Comparison of ENCODE assay signal across 1 cellular context in the genomic region with DNA sequence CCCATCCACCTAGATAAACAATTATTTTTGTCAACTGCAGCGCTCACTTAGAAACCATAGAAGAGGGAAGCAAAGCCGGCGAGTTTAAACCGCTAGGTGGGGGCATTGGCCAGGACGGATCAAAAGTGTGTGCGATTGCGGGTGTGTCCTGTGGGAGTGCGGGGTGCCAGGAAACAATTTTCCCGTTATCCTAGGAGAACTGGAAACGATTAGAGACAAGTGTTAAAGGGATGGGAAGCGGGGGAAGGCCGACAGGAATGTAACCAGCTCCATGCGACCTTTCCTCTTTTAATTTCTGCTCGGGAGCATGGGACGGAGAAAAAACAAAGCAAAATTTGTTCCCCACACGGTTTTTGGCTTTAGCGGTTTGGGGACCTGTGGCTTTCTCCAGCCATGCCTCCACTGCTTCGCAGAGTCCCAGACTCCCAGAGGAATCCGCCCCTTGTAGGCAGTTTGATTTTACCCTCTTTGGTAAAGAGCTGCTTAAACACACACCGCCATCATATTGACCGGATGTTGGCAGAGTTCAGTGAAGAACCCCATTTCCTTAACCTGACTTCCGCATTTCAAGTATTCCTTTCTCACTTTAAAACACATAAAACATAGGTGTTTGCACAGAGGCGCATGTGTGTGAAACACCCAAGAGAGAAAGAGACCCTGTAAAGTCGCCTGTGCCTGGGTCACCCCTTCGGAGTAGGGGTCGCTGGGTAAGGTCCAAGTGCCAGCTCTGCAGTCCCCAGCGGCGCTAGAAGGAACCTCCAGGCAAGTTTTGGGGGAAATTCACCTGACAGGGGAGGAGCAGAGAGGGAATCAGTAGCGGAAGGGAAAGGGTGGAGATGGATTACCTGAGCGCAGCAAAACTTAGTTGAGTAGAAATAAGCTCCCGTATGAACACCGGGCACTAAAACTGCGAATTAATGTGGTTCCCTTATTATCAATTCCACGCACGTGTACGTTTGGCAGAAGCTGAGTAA.
TF ChIP-seq lines count a peak whose summit lies in the region.

No MANE protein-coding gene starts in this region.

TF ChIP-seq in GM12878, 131 proteins besides CTCF, POLR2A, EP300 and RAD21 (continued from another document):
- TF ChIP-seq, protein P1, sequence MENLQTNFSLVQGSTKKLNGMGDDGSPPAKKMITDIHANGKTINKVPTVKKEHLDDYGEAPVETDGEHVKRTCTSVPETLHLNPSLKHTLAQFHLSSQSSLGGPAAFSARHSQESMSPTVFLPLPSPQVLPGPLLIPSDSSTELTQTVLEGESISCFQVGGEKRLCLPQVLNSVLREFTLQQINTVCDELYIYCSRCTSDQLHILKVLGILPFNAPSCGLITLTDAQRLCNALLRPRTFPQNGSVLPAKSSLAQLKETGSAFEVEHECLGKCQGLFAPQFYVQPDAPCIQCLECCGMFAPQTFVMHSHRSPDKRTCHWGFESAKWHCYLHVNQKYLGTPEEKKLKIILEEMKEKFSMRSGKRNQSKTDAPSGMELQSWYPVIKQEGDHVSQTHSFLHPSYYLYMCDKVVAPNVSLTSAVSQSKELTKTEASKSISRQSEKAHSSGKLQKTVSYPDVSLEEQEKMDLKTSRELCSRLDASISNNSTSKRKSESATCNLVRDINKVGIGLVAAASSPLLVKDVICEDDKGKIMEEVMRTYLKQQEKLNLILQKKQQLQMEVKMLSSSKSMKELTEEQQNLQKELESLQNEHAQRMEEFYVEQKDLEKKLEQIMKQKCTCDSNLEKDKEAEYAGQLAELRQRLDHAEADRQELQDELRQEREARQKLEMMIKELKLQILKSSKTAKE (IDR thresholded peaks at IDR 0.05; ENCODE audit: low read depth, poor library complexity, severe bottlenecking), result no peak
- TF ChIP-seq IKZF2 (IDR thresholded peaks at IDR 0.05), result peak; percentile 90 to 95
- TF ChIP-seq WRNIP1 (IDR thresholded peaks at IDR 0.05; ENCODE audit: borderline replicate concordance, low read depth, low read length), result no peak
- no peak for TF ChIP-seq ZNF24 (IDR thresholded peaks at IDR 0.05)
- TF ChIP-seq, protein P2, sequence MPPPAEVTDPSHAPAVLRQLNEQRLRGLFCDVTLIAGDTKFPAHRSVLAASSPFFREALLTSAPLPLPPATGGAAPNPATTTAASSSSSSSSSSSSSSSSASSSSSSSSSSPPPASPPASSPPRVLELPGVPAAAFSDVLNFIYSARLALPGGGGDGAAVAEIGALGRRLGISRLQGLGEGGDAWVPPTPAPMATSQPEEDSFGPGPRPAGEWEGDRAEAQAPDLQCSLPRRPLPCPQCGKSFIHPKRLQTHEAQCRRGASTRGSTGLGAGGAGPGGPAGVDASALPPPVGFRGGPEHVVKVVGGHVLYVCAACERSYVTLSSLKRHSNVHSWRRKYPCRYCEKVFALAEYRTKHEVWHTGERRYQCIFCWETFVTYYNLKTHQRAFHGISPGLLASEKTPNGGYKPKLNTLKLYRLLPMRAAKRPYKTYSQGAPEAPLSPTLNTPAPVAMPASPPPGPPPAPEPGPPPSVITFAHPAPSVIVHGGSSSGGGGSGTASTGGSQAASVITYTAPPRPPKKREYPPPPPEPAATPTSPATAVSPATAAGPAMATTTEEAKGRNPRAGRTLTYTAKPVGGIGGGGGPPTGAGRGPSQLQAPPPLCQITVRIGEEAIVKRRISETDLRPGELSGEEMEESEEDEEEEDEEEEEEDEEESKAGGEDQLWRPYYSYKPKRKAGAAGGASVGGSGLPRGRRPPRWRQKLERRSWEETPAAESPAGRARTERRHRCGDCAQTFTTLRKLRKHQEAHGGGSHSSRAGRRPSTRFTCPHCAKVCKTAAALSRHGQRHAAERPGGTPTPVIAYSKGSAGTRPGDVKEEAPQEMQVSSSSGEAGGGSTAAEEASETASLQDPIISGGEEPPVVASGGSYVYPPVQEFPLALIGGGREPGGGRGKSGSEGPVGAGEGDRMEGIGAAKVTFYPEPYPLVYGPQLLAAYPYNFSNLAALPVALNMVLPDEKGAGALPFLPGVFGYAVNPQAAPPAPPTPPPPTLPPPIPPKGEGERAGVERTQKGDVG (CRISPR knock-in tag; IDR thresholded peaks at IDR 0.05), result no peak
- peak; percentile 76 for TF ChIP-seq EED (IDR thresholded peaks at IDR 0.05; ENCODE audit: low read depth)
- peak; percentile 49; the same call in 1 of the 2 replicates for TF ChIP-seq GATAD2B (conservative IDR thresholded peaks at IDR 0.05; ENCODE audit: low read depth)
- TF ChIP-seq HCFC1 (IDR thresholded peaks at IDR 0.05; ENCODE audit: low read length), result no peak
- TF ChIP-seq, protein P3, sequence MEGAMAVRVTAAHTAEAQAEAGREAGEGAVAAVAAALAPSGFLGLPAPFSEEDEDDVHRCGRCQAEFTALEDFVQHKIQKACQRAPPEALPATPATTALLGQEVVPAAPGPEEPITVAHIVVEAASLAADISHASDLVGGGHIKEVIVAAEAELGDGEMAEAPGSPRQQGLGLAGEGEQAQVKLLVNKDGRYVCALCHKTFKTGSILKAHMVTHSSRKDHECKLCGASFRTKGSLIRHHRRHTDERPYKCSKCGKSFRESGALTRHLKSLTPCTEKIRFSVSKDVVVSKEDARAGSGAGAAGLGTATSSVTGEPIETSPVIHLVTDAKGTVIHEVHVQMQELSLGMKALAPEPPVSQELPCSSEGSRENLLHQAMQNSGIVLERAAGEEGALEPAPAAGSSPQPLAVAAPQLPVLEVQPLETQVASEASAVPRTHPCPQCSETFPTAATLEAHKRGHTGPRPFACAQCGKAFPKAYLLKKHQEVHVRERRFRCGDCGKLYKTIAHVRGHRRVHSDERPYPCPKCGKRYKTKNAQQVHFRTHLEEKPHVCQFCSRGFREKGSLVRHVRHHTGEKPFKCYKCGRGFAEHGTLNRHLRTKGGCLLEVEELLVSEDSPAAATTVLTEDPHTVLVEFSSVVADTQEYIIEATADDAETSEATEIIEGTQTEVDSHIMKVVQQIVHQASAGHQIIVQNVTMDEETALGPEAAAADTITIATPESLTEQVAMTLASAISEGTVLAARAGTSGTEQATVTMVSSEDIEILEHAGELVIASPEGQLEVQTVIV (IDR thresholded peaks at IDR 0.05; ENCODE audit: borderline replicate concordance, partially characterized antibody), result peak; percentile 40
- TF ChIP-seq, protein P4, sequence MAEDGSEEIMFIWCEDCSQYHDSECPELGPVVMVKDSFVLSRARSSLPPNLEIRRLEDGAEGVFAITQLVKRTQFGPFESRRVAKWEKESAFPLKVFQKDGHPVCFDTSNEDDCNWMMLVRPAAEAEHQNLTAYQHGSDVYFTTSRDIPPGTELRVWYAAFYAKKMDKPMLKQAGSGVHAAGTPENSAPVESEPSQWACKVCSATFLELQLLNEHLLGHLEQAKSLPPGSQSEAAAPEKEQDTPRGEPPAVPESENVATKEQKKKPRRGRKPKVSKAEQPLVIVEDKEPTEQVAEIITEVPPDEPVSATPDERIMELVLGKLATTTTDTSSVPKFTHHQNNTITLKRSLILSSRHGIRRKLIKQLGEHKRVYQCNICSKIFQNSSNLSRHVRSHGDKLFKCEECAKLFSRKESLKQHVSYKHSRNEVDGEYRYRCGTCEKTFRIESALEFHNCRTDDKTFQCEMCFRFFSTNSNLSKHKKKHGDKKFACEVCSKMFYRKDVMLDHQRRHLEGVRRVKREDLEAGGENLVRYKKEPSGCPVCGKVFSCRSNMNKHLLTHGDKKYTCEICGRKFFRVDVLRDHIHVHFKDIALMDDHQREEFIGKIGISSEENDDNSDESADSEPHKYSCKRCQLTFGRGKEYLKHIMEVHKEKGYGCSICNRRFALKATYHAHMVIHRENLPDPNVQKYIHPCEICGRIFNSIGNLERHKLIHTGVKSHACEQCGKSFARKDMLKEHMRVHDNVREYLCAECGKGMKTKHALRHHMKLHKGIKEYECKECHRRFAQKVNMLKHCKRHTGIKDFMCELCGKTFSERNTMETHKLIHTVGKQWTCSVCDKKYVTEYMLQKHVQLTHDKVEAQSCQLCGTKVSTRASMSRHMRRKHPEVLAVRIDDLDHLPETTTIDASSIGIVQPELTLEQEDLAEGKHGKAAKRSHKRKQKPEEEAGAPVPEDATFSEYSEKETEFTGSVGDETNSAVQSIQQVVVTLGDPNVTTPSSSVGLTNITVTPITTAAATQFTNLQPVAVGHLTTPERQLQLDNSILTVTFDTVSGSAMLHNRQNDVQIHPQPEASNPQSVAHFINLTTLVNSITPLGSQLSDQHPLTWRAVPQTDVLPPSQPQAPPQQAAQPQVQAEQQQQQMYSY (CRISPR knock-in tag; IDR thresholded peaks at IDR 0.05), result no peak
